ENCODE assay signal across 18 cellular contexts in genomic region chr3:195286115-195286872, GRCh38. TPM values are rescaled to one million over a fixed set of nuclear protein-coding genes. Genes with fewer than 3 reads are reported as not detected.
DNase-seq lines count a peak whose midpoint lies in the region; TF ChIP-seq lines count a peak whose summit lies in the region.
"Had no signal": no experiment of that assay in that cellular context is flagged by ENCODE, and none has a peak within 500 bp of the region (broad histone marks: within the 10 kb centered on the region; RNA-seq: fewer than 3 reads in every experiment).

No MANE protein-coding gene starts in this region.

- no peaks in the 10 kb centered on the region for H3K4me1 Mint-ChIP-seq in nephron progenitor cell
- no peaks in the 10 kb centered on the region for H3K4me1 Mint-ChIP-seq in immature natural killer cell

- CTCF ChIA-PET in RWPE1 (lab: Yijun Ruan, JAX): interaction anchor here (0.5 kb wide), 1 partner anchor 18 kb away, joined by 3 read pairs; no protein-coding TSS in a partner anchor

- H3K27ac Mint-ChIP-seq in nephron progenitor cell: peak overlapping the region; percentile 71
- no peak overlapping the region for H3K27ac Mint-ChIP-seq in immature natural killer cell
- H3K27ac Mint-ChIP-seq: progenitor cell of endocrine pancreas had no signal

- TF ChIP-seq CTCF in RWPE1 (conservative IDR thresholded peaks at IDR 0.05; ENCODE audit: low read depth): no peak
- no peak for TF ChIP-seq CTCF in nephron progenitor cell (IDR thresholded peaks at IDR 0.05)

- peaks cover 44% of the 10 kb centered on the region for H3K36me3 Mint-ChIP-seq in nephron progenitor cell (ENCODE audit: low read depth)
- peaks cover 9 to 48% (median 19%) of the 10 kb centered on the region in 3 donors for H3K36me3 Mint-ChIP-seq in immature natural killer cell

- no peak overlapping the region for H3K4me3 Mint-ChIP-seq in nephron progenitor cell
- H3K4me3 Mint-ChIP-seq in immature natural killer cell: no peak overlapping the region

- H3K9me3 Mint-ChIP-seq in nephron progenitor cell (no peaks in the 10 kb centered on the region), immature natural killer cell (no peaks in the 10 kb centered on the region)

- H3K27me3 Mint-ChIP-seq in nephron progenitor cell (ENCODE audit: low read depth, poor library complexity) (no peaks in the 10 kb centered on the region), immature natural killer cell (ENCODE audit: low read depth in 3 of 3) (peaks cover 0 to 2% (median 1%) of the 10 kb centered on the region in 3 donors)

- H3K27ac ChIP-seq in RWPE1: no peak overlapping the region
- H3K27ac ChIP-seq: BLaER1, body of pancreas, suprapubic skin had no signal

- DNase-seq in ELR (ENCODE audit: low read depth) (peak; percentile 84), RWPE1 (ENCODE audit: low spot score) (peak; percentile 23), dermis blood vessel endothelial cell (peak; percentile 35), nephron progenitor cell (no peak), OCI-M2 (lab: John Stamatoyannopoulos, UW; ENCODE audit: unreplicated experiment) (no peak), cortex of kidney (lab: John Stamatoyannopoulos, UW) (no peak), immature natural killer cell (no peak)
- no peak for DNase-seq in NK-92 treated with Interleukin-12 subunit alpha and Interleukin-12 subunit beta, amount 100 ng/mL, for 24 hours (lab: John Stamatoyannopoulos, UW)
- DNase-seq: activated effector memory CD4-positive, alpha-beta T cell treated with Interleukin-2 at 50 U/mL for 16 hours; body of pancreas; DND-41; NCI-H2081; NCI-H774; Right ventricle myocardium superior; stimulated activated CD4-positive, alpha-beta T cell treated with anti-CD3 and anti-CD28 coated beads, Interleukin-15, amount 100 ng/mL, for 24 hours had no signal

- POLR2A ChIA-PET in RWPE1 (lab: Yijun Ruan, JAX; ENCODE audit: low non-redundant PET): no interaction called here

RNA-seq across cellular contexts. Expression of gene XXYLT1, which starts 15.3 kb away (rescaled TPM):
- total RNA-seq in dermis blood vessel endothelial cell: 35.7 and 50.7 TPM in 2 replicates
- 10 to 100 TPM in 1 of 3 donors, 1 to 10 TPM in 2; 5.3 to 15.7 (median 5.6) TPM for polyA plus RNA-seq in immature natural killer cell

Comparison
In these comparisons a context has a peak if more than half of its experiments do, and no peak if none do; other contexts are left out.
1. DNase-seq: peak in ELR (single experiment), RWPE1 (single experiment) and dermis blood vessel endothelial cell (single experiment); none in nephron progenitor cell (single experiment), OCI-M2 (single experiment), cortex of kidney (single experiment), NK-92 treated with Interleukin-12 subunit alpha and Interleukin-12 subunit beta, amount 100 ng/mL, for 24 hours (single experiment) and immature natural killer cell (0 of 3).